In the genomic region with DNA sequence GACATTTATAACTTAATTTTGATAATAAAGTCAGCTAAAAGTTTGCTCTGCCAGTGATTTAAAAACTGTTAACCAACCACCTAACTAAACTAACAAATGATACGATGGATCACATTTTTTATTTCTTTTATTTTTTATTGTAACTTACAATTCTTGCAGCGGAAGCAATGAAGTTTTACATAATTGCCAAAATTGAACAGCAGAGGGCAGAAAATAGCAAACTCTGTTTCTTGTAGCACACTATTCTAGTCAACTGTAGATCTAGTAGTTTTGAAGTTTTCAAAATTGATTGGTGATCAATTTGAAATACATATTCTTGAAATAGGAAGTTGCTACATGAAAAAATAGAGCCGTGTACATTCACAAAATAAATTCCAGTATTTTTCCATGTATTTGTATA, we compare ENCODE assay signal across 9 cellular contexts. TPM values are rescaled to one million over a fixed set of nuclear protein-coding genes. Genes with fewer than 3 reads are reported as not detected.
DNase-seq lines count a peak whose midpoint lies in the region; ATAC-seq and TF ChIP-seq lines count a peak whose summit lies in the region.
"Had no signal": no experiment of that assay in that cellular context is flagged by ENCODE, and none has a peak within 500 bp of the region (broad histone marks: within the 10 kb centered on the region; RNA-seq: fewer than 3 reads in every experiment).

No MANE protein-coding gene starts in this region.

- no peak overlapping the region for H3K18ac ChIP-seq in IMR-90 (ENCODE audit: low read depth, low read length)

- no peak overlapping the region for H2BK20ac ChIP-seq in IMR-90 (ENCODE audit: low read depth, low read length)

- CTCF ChIA-PET in Caco-2 (lab: Charles Lee) = no interaction called here
- CTCF ChIA-PET in IMR-90 (lab: Yijun Ruan, JAX) = no interaction called here

- H3K79me1 ChIP-seq in IMR-90 (ENCODE audit: low read depth in 1 of 2, low read length in 2 of 2) = no peaks in the 10 kb centered on the region

- no peak for ATAC-seq in IMR-90 (ENCODE audit: low read depth)
- no peak for ATAC-seq in mucosa of descending colon
- ATAC-seq in HG03432 (IDR thresholded peaks at IDR 0.05; ENCODE audit: unreplicated experiment) = no peak
- no peak for ATAC-seq in HG03520 (IDR thresholded peaks at IDR 0.05; ENCODE audit: unreplicated experiment)

- H3K14ac ChIP-seq in IMR-90 (replicated peaks; ENCODE audit: low read depth, low read length) = no peak overlapping the region

- no peak overlapping the region for H3K4me3 Mint-ChIP-seq in Caco-2 (ENCODE audit: unreplicated experiment)

- H3K23ac ChIP-seq in IMR-90 (ENCODE audit: low read depth, low read length) = no peak overlapping the region

- H3K27ac Mint-ChIP-seq in Caco-2 (ENCODE audit: unreplicated experiment) = no peak overlapping the region

- TF ChIP-seq CTCF in Caco-2 (IDR thresholded peaks at IDR 0.05; ENCODE audit: insufficient read depth in 1 of 2, low read depth in 1 of 2, low read length in 1 of 2, severe bottlenecking in 1 of 2, unreplicated experiment in 1 of 2) (peak; percentile 32 to 51), IMR-90 (conservative IDR thresholded peaks at IDR 0.05; ENCODE audit: low read depth, low read length) (peak; percentile 39), mucosa of descending colon (IDR thresholded peaks at IDR 0.05) (no peak)

- dilution Hi-C loops in IMR-90 (cut with HindIII; ENCODE audit: low sequenced_read_pairs, unreplicated experiment) = no loop called here

- H2AK9ac ChIP-seq in IMR-90 (replicated peaks; ENCODE audit: low read depth, low read length, poor library complexity) = no peak overlapping the region

- no peak overlapping the region for H3K27ac ChIP-seq in IMR-90 (ENCODE audit: insufficient read depth, low read length)

- H3K4ac ChIP-seq in IMR-90 (ENCODE audit: low read depth, low read length) = no peak overlapping the region

- H3K9me1 ChIP-seq in IMR-90 (ENCODE audit: insufficient read depth, low read length) = no peaks in the 10 kb centered on the region; the same call in 1 of the 2 replicates

- H4K91ac ChIP-seq in IMR-90 (ENCODE audit: insufficient read depth, low read depth, low read length) = no peak overlapping the region

- H3K9me3 ChIP-seq in Caco-2 (no peaks in the 10 kb centered on the region), IMR-90 (ENCODE audit: control insufficient read depth, insufficient read depth, low read length) (no peaks in the 10 kb centered on the region; the same call in 1 of the 2 replicates), mucosa of descending colon (no peaks in the 10 kb centered on the region)

- no peak overlapping the region for H2BK5ac ChIP-seq in IMR-90 (ENCODE audit: low read depth, low read length, poor library complexity, severe bottlenecking)

- no peaks in the 10 kb centered on the region for H3K27me3 ChIP-seq in Caco-2 (replicated peaks; ENCODE audit: control insufficient read depth, insufficient read depth, low read length)
- H3K27me3 ChIP-seq in IMR-90 (ENCODE audit: control insufficient read depth, insufficient read depth, low read length) = peaks cover 30% of the 10 kb centered on the region

- no CpG with 5 or more reads among the region's 3 CpGs for WGBS in IMR-90 (ENCODE audit: extremely low coverage in 2 of 2, insufficient read length in 1 of 2), 2 experiments

- POLR2A ChIA-PET in Caco-2 (lab: Charles Lee) (no interaction called here), IMR-90 (lab: Charles Lee; ENCODE audit: unreplicated experiment) (no interaction called here)

- peaks cover 6% of the 10 kb centered on the region for H3K27me3 Mint-ChIP-seq in Caco-2 (ENCODE audit: insufficient read depth, unreplicated experiment)

- BruUV-seq in Caco-2 (replicated peaks; lab: Mats Ljungman, UMichigan) = no TSS peak
- BruUV-seq in IMR-90 (replicated peaks; lab: Mats Ljungman, UMichigan) = no TSS peak

- no peak overlapping the region for H3K4me3 ChIP-seq in Caco-2 (ENCODE audit: low read depth, low read length)
- H3K4me3 ChIP-seq in IMR-90 (ENCODE audit: insufficient read depth, low read depth, low read length) = no peak overlapping the region
- no peak overlapping the region for H3K4me3 ChIP-seq in mucosa of descending colon

- H2BK15ac ChIP-seq in IMR-90 (ENCODE audit: low read depth, low read length) = no peak overlapping the region

- H3K36me3 ChIP-seq in Caco-2 (ENCODE audit: control insufficient read depth, insufficient read depth, low read length) (no peaks in the 10 kb centered on the region), IMR-90 (ENCODE audit: control insufficient read depth, insufficient read depth, low read length) (no peaks in the 10 kb centered on the region), mucosa of descending colon (ENCODE audit: low read depth) (no peaks in the 10 kb centered on the region)

- H4K20me1 ChIP-seq in IMR-90 (ENCODE audit: insufficient read depth, low read length) = no peaks in the 10 kb centered on the region

- TF ChIP-seq POLR2A in IMR-90 (IDR thresholded peaks at IDR 0.05; ENCODE audit: low read depth, low read length) = no peak

- in situ Hi-C loops in IMR-90 (cut with MboI; ENCODE audit: low sequenced_read_pairs) = loop anchor here (25.0 kb wide), 1 partner anchor 970 kb away; no protein-coding TSS in a partner anchor

- intact Hi-C loops in Caco-2 (cut with micrococcal nuclease; ENCODE audit: unreplicated experiment) = loop anchor here (1.0 kb wide), 1 partner anchor 761 kb away; no protein-coding TSS in a partner anchor
- intact Hi-C loops in IMR-90 (cut with micrococcal nuclease) = loop anchor here (1.0 to 5.0 kb wide), 3 partner anchors 245 to 761 kb away; partner anchors contain the start of gene PDGFC
- intact Hi-C loops in mucosa of descending colon (cut with DNase I, micrococcal nuclease) = loop anchor here in 1 of 2 donors (10.0 kb wide), 1 partner anchor 757 kb away; no protein-coding TSS in a partner anchor

- DNase-seq in Caco-2 = peak in 1 of 2 experiments; percentile 10
- DNase-seq in IMR-90 = peak; percentile 13
- DNase-seq in astrocyte of the hippocampus (ENCODE audit: low read depth, low spot score) = peak; percentile 42
- DNase-seq in lung microvascular endothelial cell (ENCODE audit: low read depth in 2 of 2) = peak; percentile 37 to 51
- DNase-seq in mucosa of descending colon = no peak
- DNase-seq in SK-N-DZ (ENCODE audit: low spot score) = no peak
- DNase-seq: nucleus accumbens had no signal

- H3K9me3 Mint-ChIP-seq in Caco-2 (ENCODE audit: unreplicated experiment) = no peaks in the 10 kb centered on the region

- no peak overlapping the region for H2BK120ac ChIP-seq in IMR-90 (ENCODE audit: low read depth, low read length)

- no peaks in the 10 kb centered on the region for H3K36me3 Mint-ChIP-seq in Caco-2 (ENCODE audit: insufficient read depth, unreplicated experiment)

- H4K5ac ChIP-seq in IMR-90 (ENCODE audit: low read depth, low read length) = no peak overlapping the region

- TF ChIP-seq RAD21 in IMR-90 (IDR thresholded peaks at IDR 0.05; ENCODE audit: low read length) = no peak

- no peak overlapping the region for H4K8ac ChIP-seq in IMR-90 (ENCODE audit: low read depth in 2 of 2, low read length in 2 of 2)

- H2AFZ ChIP-seq in IMR-90 (replicated peaks; ENCODE audit: low read length, poor library complexity) = no peak overlapping the region

- H3K4me2 ChIP-seq in IMR-90 (ENCODE audit: low read depth, low read length) = no peak overlapping the region

- H2AK5ac ChIP-seq in IMR-90 (ENCODE audit: low read depth, low read length) = no peak overlapping the region

- H3K4me1 Mint-ChIP-seq in Caco-2 (ENCODE audit: low read depth, unreplicated experiment) = no peaks in the 10 kb centered on the region

- no peaks in the 10 kb centered on the region for H3K4me1 ChIP-seq in Caco-2
- peaks cover 3% of the 10 kb centered on the region; the same call in 1 of the 2 replicates for H3K4me1 ChIP-seq in IMR-90 (ENCODE audit: control insufficient read depth, insufficient read depth, low read length)
- no peaks in the 10 kb centered on the region for H3K4me1 ChIP-seq in mucosa of descending colon (ENCODE audit: low read depth)

- H3K56ac ChIP-seq in IMR-90 (ENCODE audit: extremely low read depth, insufficient read depth, low read length) = no peak overlapping the region

- H3K9ac ChIP-seq in IMR-90 (ENCODE audit: low read depth, low read length) = no peak overlapping the region

TF ChIP-seq in IMR-90, 13 proteins besides CTCF, POLR2A, EP300 and RAD21:
- TF ChIP-seq SMC3 (IDR thresholded peaks at IDR 0.05; ENCODE audit: low read depth, low read length) = peak; percentile 35; the same call in 1 of the 2 replicates
- no peak for TF ChIP-seq NFE2L2 (IDR thresholded peaks at IDR 0.05; ENCODE audit: low read depth, low read length)
- TF ChIP-seq CEBPB (IDR thresholded peaks at IDR 0.05; ENCODE audit: low read depth, low read length) = no peak

RNA-seq across cellular contexts. Expression of gene GRIA2, which starts 2.8 kb away (rescaled TPM):
- total RNA-seq in Caco-2 (2022) = not detected in 2 replicates
- not detected in 2 replicates for total RNA-seq in IMR-90 (2012; rRNA removed)
- not detected in 2 replicates for polyA plus RNA-seq in IMR-90 (2012; rRNA removed)
- not detected in 2 replicates for polyA plus RNA-seq in IMR-90 (2012; cell fraction: cytosol; rRNA removed)
- polyA plus RNA-seq in IMR-90 (2012; cell fraction: nucleus; rRNA removed; ENCODE audit: low replicate concordance) = 0.08 TPM in 1 of 2 replicates, not detected in the other
- under 0.01 TPM in 1 of 2 replicates, not detected in the other for total RNA-seq in lung microvascular endothelial cell
- 1 to 10 TPM in 1 of 3 donors, under 1 TPM in 1, not detected in 1; 0.36 to 1.7 TPM for total RNA-seq in mucosa of descending colon
- polyA plus RNA-seq in SK-N-DZ (2014; cell fraction: cytosol; rRNA removed) = 0.92 and 1.6 TPM in 2 replicates
- 15.5 and 16.3 TPM in 2 replicates for polyA plus RNA-seq in SK-N-DZ (2014; cell fraction: nucleus; rRNA removed)

Comparison
In these comparisons a context has a peak if more than half of its experiments do, and no peak if none do; other contexts are left out.
1. DNase-seq: peak in IMR-90 (single experiment), astrocyte of the hippocampus (single experiment) and lung microvascular endothelial cell (2 of 2); none in mucosa of descending colon (0 of 3) and SK-N-DZ (single experiment).